In the genomic region with DNA sequence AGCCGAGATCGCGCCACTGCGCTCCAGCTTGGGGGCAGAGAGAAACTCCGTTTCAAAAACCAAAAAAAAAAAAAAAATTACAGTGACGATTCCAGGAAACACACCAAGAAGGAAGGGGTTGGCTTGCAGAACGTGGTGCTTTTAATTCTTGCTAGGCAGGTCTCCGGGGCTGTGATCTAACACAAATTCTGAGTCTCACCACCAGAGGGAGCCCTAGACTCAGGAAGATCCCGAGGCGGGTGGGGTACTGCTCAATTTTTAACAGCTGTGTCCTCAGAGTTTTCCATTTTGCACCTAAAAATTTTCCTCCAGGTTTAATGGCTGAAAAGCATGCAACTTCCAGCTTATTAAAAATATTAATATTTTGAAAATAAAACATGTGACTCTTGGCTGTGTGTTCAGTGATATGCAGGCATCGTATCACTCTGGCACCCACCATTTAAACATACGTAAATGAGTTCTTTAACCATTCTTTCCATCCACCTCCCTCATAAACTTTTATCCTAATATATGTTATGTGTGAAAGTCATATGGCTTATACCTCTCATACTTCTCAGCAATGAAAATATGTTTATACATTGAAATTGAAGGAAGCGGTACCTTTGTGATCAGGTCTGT, we compare ENCODE assay signal across 8 cellular contexts. TPM values are rescaled to one million over a fixed set of nuclear protein-coding genes. Genes with fewer than 3 reads are reported as not detected.
A peak's percentile ranks its signal among the peaks of the same experiment; 100 is the strongest.
DNase-seq lines count a peak whose midpoint lies in the region; ATAC-seq and TF ChIP-seq lines count a peak whose summit lies in the region.

No MANE protein-coding gene starts in this region.

- no peak for ATAC-seq in GM19467 (IDR thresholded peaks at IDR 0.05; ENCODE audit: unreplicated experiment)

- H3K4me3 ChIP-seq in Caco-2 (ENCODE audit: low read depth, low read length) (no peak overlapping the region), H7 (ENCODE audit: insufficient read depth, low read depth, low read length) (no peak overlapping the region)

- no peaks in the 10 kb centered on the region for H3K4me1 ChIP-seq in Caco-2

- no peak overlapping the region for H3K4me3 Mint-ChIP-seq in Caco-2 (ENCODE audit: unreplicated experiment)

- no peaks in the 10 kb centered on the region for H3K27me3 Mint-ChIP-seq in Caco-2 (ENCODE audit: insufficient read depth, unreplicated experiment)

- no peak overlapping the region for H3K27ac Mint-ChIP-seq in Caco-2 (ENCODE audit: unreplicated experiment)

- H3K36me3 ChIP-seq in Caco-2 (ENCODE audit: control insufficient read depth, insufficient read depth, low read length) = no peaks in the 10 kb centered on the region
- no peaks in the 10 kb centered on the region; the same call in 1 of the 2 replicates for H3K36me3 ChIP-seq in H7 (replicated peaks; ENCODE audit: control insufficient read depth, insufficient read depth, low read length)

- TF ChIP-seq CTCF in Caco-2 (IDR thresholded peaks at IDR 0.05; ENCODE audit: insufficient read depth in 1 of 2, low read depth in 1 of 2, low read length in 1 of 2, severe bottlenecking in 1 of 2, unreplicated experiment in 1 of 2) = peak; percentile 83 to 92

- intact Hi-C loops in Caco-2 (cut with micrococcal nuclease; ENCODE audit: unreplicated experiment) = loop anchor here (1.0 kb wide), 1 partner anchor 35 kb away; no protein-coding TSS in a partner anchor

- no peaks in the 10 kb centered on the region for H3K27me3 ChIP-seq in Caco-2 (replicated peaks; ENCODE audit: control insufficient read depth, insufficient read depth, low read length)
- H3K27me3 ChIP-seq in H7 (ENCODE audit: control insufficient read depth, insufficient read depth, low read length) = no peaks in the 10 kb centered on the region

- DNase-seq in Caco-2 = peak; percentile 66 to 86
- DNase-seq in H7 = peak; percentile 87
- DNase-seq in NCI-H2196 (lab: John Stamatoyannopoulos, UW; ENCODE audit: unreplicated experiment) = peak; percentile 54
- DNase-seq in activated CD4-positive, alpha-beta T cell treated with anti-CD3 and anti-CD28 coated beads for 1 hour = peak; percentile 61
- peak; percentile 79 for DNase-seq in cerebellar cortex (ENCODE audit: low spot score)
- peak; percentile 85 for DNase-seq in left kidney (ENCODE audit: low read depth, low spot score)
- peak; percentile 64 to 67 for DNase-seq in stimulated activated CD4-positive, alpha-beta T cell treated with anti-CD3 and anti-CD28 coated beads, Interleukin-4, amount 100 ng/mL, for 48 hours (ENCODE audit: low read depth in 2 of 2)

- H3K9me3 Mint-ChIP-seq in Caco-2 (ENCODE audit: unreplicated experiment) = peaks cover 19% of the 10 kb centered on the region

- H3K36me3 Mint-ChIP-seq in Caco-2 (ENCODE audit: insufficient read depth, unreplicated experiment) = no peaks in the 10 kb centered on the region

- POLR2A ChIA-PET in Caco-2 (lab: Charles Lee) = interaction anchor here (0.5 kb wide), 1 partner anchor 26 kb away, joined by 4 read pairs; the partner anchor contains the start of gene NUB1

- CTCF ChIA-PET in Caco-2 (lab: Charles Lee) = interaction anchor here (0.6 to 2.8 kb wide), 11 partner anchors 20 to 1688 kb away, joined by 3 to 12 read pairs (median 4); partner anchors contain the start of genes CHPF2 and NUB1

- H3K9me3 ChIP-seq in Caco-2 = peaks cover 23% of the 10 kb centered on the region

- BruUV-seq in Caco-2 (replicated peaks; lab: Mats Ljungman, UMichigan) = no TSS peak

- H3K4me1 Mint-ChIP-seq in Caco-2 (ENCODE audit: low read depth, unreplicated experiment) = no peaks in the 10 kb centered on the region

RNA-seq across cellular contexts. Expression of gene NUB1, which starts 26.5 kb away (rescaled TPM):
- total RNA-seq in Caco-2 (2022) = 51.6 and 54.6 TPM in 2 replicates
- 22.7 and 35.3 TPM in 2 replicates for total RNA-seq in H7 (2014; rRNA removed; shearing (Covaris generic))
